ENCODE assay signal across 1 cellular context in the genomic region with DNA sequence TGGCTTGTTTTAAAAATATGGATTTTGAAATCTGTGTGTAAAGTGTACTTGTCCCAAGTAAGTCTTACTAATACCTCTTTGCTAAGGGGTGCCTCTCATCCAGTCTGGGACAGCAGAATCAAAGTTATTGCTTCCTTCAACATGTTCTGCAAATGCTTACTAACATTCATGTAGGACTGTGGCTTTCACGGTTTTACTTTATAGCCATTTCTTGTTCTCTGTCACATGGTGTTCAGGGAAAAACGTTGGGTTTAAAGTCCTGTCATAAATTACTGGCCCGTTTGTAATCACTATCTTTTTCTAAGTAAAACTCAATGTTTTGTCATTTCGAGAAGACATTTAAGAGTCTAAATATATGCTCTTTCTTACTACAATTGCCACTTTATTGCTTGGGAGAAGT.
TF ChIP-seq lines count a peak whose summit lies in the region.

No MANE protein-coding gene starts in this region.

TF ChIP-seq in GM23338, 12 proteins besides CTCF, POLR2A, EP300 and RAD21 (continued from another document):
- TF ChIP-seq, protein P1, sequence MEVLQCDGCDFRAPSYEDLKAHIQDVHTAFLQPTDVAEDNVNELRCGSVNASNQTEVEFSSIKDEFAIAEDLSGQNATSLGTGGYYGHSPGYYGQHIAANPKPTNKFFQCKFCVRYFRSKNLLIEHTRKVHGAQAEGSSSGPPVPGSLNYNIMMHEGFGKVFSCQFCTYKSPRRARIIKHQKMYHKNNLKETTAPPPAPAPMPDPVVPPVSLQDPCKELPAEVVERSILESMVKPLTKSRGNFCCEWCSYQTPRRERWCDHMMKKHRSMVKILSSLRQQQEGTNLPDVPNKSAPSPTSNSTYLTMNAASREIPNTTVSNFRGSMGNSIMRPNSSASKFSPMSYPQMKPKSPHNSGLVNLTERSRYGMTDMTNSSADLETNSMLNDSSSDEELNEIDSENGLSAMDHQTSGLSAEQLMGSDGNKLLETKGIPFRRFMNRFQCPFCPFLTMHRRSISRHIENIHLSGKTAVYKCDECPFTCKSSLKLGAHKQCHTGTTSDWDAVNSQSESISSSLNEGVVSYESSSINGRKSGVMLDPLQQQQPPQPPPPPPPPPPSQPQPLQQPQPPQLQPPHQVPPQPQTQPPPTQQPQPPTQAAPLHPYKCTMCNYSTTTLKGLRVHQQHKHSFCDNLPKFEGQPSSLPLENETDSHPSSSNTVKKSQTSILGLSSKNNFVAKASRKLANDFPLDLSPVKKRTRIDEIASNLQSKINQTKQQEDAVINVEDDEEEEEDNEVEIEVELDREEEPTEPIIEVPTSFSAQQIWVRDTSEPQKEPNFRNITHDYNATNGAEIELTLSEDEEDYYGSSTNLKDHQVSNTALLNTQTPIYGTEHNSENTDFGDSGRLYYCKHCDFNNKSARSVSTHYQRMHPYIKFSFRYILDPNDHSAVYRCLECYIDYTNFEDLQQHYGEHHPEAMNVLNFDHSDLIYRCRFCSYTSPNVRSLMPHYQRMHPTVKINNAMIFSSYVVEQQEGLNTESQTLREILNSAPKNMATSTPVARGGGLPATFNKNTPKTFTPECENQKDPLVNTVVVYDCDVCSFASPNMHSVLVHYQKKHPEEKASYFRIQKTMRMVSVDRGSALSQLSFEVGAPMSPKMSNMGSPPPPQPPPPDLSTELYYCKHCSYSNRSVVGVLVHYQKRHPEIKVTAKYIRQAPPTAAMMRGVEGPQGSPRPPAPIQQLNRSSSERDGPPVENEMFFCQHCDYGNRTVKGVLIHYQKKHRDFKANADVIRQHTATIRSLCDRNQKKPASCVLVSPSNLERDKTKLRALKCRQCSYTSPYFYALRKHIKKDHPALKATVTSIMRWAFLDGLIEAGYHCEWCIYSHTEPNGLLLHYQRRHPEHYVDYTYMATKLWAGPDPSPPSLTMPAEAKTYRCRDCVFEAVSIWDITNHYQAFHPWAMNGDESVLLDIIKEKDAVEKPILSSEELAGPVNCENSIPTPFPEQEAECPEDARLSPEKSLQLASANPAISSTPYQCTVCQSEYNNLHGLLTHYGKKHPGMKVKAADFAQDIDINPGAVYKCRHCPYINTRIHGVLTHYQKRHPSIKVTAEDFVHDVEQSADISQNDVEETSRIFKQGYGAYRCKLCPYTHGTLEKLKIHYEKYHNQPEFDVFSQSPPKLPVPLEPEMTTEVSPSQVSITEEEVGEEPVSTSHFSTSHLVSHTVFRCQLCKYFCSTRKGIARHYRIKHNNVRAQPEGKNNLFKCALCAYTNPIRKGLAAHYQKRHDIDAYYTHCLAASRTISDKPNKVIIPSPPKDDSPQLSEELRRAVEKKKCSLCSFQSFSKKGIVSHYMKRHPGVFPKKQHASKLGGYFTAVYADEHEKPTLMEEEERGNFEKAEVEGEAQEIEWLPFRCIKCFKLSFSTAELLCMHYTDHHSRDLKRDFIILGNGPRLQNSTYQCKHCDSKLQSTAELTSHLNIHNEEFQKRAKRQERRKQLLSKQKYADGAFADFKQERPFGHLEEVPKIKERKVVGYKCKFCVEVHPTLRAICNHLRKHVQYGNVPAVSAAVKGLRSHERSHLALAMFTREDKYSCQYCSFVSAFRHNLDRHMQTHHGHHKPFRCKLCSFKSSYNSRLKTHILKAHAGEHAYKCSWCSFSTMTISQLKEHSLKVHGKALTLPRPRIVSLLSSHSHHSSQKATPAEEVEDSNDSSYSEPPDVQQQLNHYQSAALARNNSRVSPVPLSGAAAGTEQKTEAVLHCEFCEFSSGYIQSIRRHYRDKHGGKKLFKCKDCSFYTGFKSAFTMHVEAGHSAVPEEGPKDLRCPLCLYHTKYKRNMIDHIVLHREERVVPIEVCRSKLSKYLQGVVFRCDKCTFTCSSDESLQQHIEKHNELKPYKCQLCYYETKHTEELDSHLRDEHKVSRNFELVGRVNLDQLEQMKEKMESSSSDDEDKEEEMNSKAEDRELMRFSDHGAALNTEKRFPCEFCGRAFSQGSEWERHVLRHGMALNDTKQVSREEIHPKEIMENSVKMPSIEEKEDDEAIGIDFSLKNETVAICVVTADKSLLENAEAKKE (CRISPR knock-in tag; IDR thresholded peaks at IDR 0.05) = no peak
- TF ChIP-seq ZNF331 (CRISPR knock-in tag; IDR thresholded peaks at IDR 0.05; ENCODE audit: low read depth) (no peak), POLR2AphosphoS5 (IDR thresholded peaks at IDR 0.05; ENCODE audit: low read depth) (no peak), ZNF114 (CRISPR knock-in tag; IDR thresholded peaks at IDR 0.05) (no peak), STAT1 (IDR thresholded peaks at IDR 0.05; ENCODE audit: unreplicated experiment) (no peak), NANOG (IDR thresholded peaks at IDR 0.05; ENCODE audit: borderline replicate concordance) (no peak), EZH2 (IDR thresholded peaks at IDR 0.05; ENCODE audit: low read depth, unreplicated experiment) (no peak)
- TF ChIP-seq, protein P2, sequence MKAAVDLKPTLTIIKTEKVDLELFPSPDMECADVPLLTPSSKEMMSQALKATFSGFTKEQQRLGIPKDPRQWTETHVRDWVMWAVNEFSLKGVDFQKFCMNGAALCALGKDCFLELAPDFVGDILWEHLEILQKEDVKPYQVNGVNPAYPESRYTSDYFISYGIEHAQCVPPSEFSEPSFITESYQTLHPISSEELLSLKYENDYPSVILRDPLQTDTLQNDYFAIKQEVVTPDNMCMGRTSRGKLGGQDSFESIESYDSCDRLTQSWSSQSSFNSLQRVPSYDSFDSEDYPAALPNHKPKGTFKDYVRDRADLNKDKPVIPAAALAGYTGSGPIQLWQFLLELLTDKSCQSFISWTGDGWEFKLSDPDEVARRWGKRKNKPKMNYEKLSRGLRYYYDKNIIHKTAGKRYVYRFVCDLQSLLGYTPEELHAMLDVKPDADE (IDR thresholded peaks at IDR 0.05) = no peak
- TF ChIP-seq, protein P3, sequence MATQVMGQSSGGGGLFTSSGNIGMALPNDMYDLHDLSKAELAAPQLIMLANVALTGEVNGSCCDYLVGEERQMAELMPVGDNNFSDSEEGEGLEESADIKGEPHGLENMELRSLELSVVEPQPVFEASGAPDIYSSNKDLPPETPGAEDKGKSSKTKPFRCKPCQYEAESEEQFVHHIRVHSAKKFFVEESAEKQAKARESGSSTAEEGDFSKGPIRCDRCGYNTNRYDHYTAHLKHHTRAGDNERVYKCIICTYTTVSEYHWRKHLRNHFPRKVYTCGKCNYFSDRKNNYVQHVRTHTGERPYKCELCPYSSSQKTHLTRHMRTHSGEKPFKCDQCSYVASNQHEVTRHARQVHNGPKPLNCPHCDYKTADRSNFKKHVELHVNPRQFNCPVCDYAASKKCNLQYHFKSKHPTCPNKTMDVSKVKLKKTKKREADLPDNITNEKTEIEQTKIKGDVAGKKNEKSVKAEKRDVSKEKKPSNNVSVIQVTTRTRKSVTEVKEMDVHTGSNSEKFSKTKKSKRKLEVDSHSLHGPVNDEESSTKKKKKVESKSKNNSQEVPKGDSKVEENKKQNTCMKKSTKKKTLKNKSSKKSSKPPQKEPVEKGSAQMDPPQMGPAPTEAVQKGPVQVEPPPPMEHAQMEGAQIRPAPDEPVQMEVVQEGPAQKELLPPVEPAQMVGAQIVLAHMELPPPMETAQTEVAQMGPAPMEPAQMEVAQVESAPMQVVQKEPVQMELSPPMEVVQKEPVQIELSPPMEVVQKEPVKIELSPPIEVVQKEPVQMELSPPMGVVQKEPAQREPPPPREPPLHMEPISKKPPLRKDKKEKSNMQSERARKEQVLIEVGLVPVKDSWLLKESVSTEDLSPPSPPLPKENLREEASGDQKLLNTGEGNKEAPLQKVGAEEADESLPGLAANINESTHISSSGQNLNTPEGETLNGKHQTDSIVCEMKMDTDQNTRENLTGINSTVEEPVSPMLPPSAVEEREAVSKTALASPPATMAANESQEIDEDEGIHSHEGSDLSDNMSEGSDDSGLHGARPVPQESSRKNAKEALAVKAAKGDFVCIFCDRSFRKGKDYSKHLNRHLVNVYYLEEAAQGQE (IDR thresholded peaks at IDR 0.05; ENCODE audit: unreplicated experiment) = no peak
